Comparison of ENCODE assay signal across 2 cellular contexts in genomic region chr1:247966520-247967204, GRCh38.
TF ChIP-seq lines count a peak whose summit lies in the region.

No MANE protein-coding gene starts in this region.

TF ChIP-seq in GM12891, 5 proteins besides CTCF, POLR2A, EP300 and RAD21:
- TF ChIP-seq SPI1 (IDR thresholded peaks at IDR 0.05; ENCODE audit: low read depth, low read length) (peak; percentile 80), PAX5 (IDR thresholded peaks at IDR 0.05; ENCODE audit: insufficient read depth, low read length, severe bottlenecking) (no peak)

TF ChIP-seq in IMR-90, 13 proteins besides CTCF, POLR2A, EP300 and RAD21:
- TF ChIP-seq RFX5 (IDR thresholded peaks at IDR 0.05; ENCODE audit: low read depth, low read length), result no peak
- TF ChIP-seq FOS (IDR thresholded peaks at IDR 0.05; ENCODE audit: low read depth, low read length), result no peak
- TF ChIP-seq MAZ (IDR thresholded peaks at IDR 0.05; ENCODE audit: borderline replicate concordance, low read depth, low read length), result no peak
- no peak for TF ChIP-seq MAFK (IDR thresholded peaks at IDR 0.05; ENCODE audit: low read depth, low read length)
- no peak for TF ChIP-seq CHD1 (IDR thresholded peaks at IDR 0.05; ENCODE audit: low read depth, low read length)
- no peak for TF ChIP-seq MXI1 (IDR thresholded peaks at IDR 0.05; ENCODE audit: borderline replicate concordance, low read depth, low read length)
- TF ChIP-seq SMC3 (IDR thresholded peaks at IDR 0.05; ENCODE audit: low read depth, low read length), result no peak
- no peak for TF ChIP-seq USF2 (IDR thresholded peaks at IDR 0.05; ENCODE audit: low read depth, low read length)
